8 cellular contexts compared by ENCODE assay signal in genomic region chr7:44634839-44635591, GRCh38. TPM values are rescaled to one million over a fixed set of nuclear protein-coding genes. Genes with fewer than 3 reads are reported as not detected.
DNase-seq lines count a peak whose midpoint lies in the region; ATAC-seq and TF ChIP-seq lines count a peak whose summit lies in the region.

No MANE protein-coding gene starts in this region.

- peaks cover 22% of the 10 kb centered on the region for H3K79me1 ChIP-seq in mesenchymal stem cell (replicated peaks; ENCODE audit: low read length, poor library complexity, severe bottlenecking)

- no peak overlapping the region for H3K27ac ChIP-seq in mesenchymal stem cell (ENCODE audit: low read length, poor library complexity, severe bottlenecking)
- peak overlapping the region; percentile 69 for H3K27ac ChIP-seq in vagina

- TF ChIP-seq CTCF in vagina (IDR thresholded peaks at IDR 0.05): no peak

- no peak for ATAC-seq in activated naive CD4-positive, alpha-beta T cell treated with anti-CD3 and anti-CD28 coated beads, Interleukin-2, amount 50 U/mL, for 72 hours
- ATAC-seq in central memory CD8-positive, alpha-beta T cell (replicated peaks; ENCODE audit: extremely low read depth, poor library complexity, severe bottlenecking): peak; percentile 1

- no peaks in the 10 kb centered on the region for H3K9me3 ChIP-seq in mesenchymal stem cell (ENCODE audit: control insufficient read depth, low read length)
- H3K9me3 ChIP-seq in vagina: no peaks in the 10 kb centered on the region

- H3K27me3 ChIP-seq in mesenchymal stem cell (ENCODE audit: control insufficient read depth in 1 of 2, insufficient read depth in 1 of 2, low read length in 2 of 2) (no peaks in the 10 kb centered on the region), vagina (no peaks in the 10 kb centered on the region)

- peak overlapping the region; percentile 12 for H2BK15ac ChIP-seq in mesenchymal stem cell (ENCODE audit: low read depth, poor library complexity, severe bottlenecking)

- H3K23ac ChIP-seq in mesenchymal stem cell (ENCODE audit: low read length in 2 of 2): no peak overlapping the region

- H2AK5ac ChIP-seq in mesenchymal stem cell (ENCODE audit: low read length, severe bottlenecking): peak overlapping the region; percentile 24

- H3K27me3 Mint-ChIP-seq in central memory CD8-positive, alpha-beta T cell: no peaks in the 10 kb centered on the region

- TF ChIP-seq POLR2A in vagina (IDR thresholded peaks at IDR 0.05): no peak

- H3K36me3 Mint-ChIP-seq in activated naive CD4-positive, alpha-beta T cell treated with anti-CD3 and anti-CD28 coated beads, Interleukin-2, amount 50 U/mL, for 72 hours: peaks cover 3 to 29% of the 10 kb centered on the region in 2 donors
- peaks cover 25% of the 10 kb centered on the region for H3K36me3 Mint-ChIP-seq in central memory CD8-positive, alpha-beta T cell (ENCODE audit: insufficient read depth)

- H3K4me1 ChIP-seq in mesenchymal stem cell (ENCODE audit: control insufficient read depth, insufficient read depth, low read depth, low read length) (peaks cover 31% of the 10 kb centered on the region), vagina (peaks cover 89% of the 10 kb centered on the region)

- H3K4me3 Mint-ChIP-seq in central memory CD8-positive, alpha-beta T cell: peak overlapping the region; percentile 48

- H4K91ac ChIP-seq in mesenchymal stem cell (ENCODE audit: low read length): peak overlapping the region; percentile 91

- no peak overlapping the region for H3K4me3 ChIP-seq in mesenchymal stem cell (ENCODE audit: insufficient read depth in 1 of 2, low read depth in 1 of 2, low read length in 2 of 2)
- no peak overlapping the region for H3K4me3 ChIP-seq in vagina

- H2BK5ac ChIP-seq in mesenchymal stem cell (ENCODE audit: low read depth, low read length, poor library complexity, severe bottlenecking): no peak overlapping the region

- no peak overlapping the region for H2AFZ ChIP-seq in mesenchymal stem cell (ENCODE audit: low read depth, low read length)

- H3K14ac ChIP-seq in mesenchymal stem cell (ENCODE audit: low read length in 2 of 2): peak overlapping the region in 1 of 2 experiments; percentile 49

- H3K9ac ChIP-seq in mesenchymal stem cell (ENCODE audit: low read length): peak overlapping the region; percentile 83

- no peak for DNase-seq in activated naive CD4-positive, alpha-beta T cell treated with anti-CD3 and anti-CD28 coated beads, Interleukin-2, amount 50 U/mL, for 72 hours (ENCODE audit: low spot score in 2 of 2)
- DNase-seq in activated naive CD4-positive, alpha-beta T cell (lab: John Stamatoyannopoulos, UW): no peak
- DNase-seq in central memory CD8-positive, alpha-beta T cell (ENCODE audit: low spot score in 2 of 2): peak in 1 of 2 donors; percentile 44
- DNase-seq in mesenchymal stem cell (no peak), vagina (ENCODE audit: extremely low spot score in 2 of 2) (no peak), NCI-H1105 (lab: John Stamatoyannopoulos, UW) (no peak), NCI-H2171 treated with DMSO at 0.1 percent for 48 hours (lab: John Stamatoyannopoulos, UW) (no peak), NCI-H2107 treated with DMSO at 0.1 percent for 48 hours (lab: John Stamatoyannopoulos, UW; ENCODE audit: unreplicated experiment) (no peak)

- H3K36me3 ChIP-seq in mesenchymal stem cell (ENCODE audit: control insufficient read depth in 1 of 2, insufficient read depth in 2 of 2, low read depth in 1 of 2, low read length in 2 of 2) (peaks cover 4 to 12% of the 10 kb centered on the region in 2 experiments), vagina (peaks cover 0 to 7% of the 10 kb centered on the region in 2 donors)

- H3K4me1 Mint-ChIP-seq in central memory CD8-positive, alpha-beta T cell: peaks cover 84% of the 10 kb centered on the region

- H3K4me2 ChIP-seq in mesenchymal stem cell (ENCODE audit: low read length, poor library complexity, severe bottlenecking): no peak overlapping the region

- peak overlapping the region; percentile 46 for H4K8ac ChIP-seq in mesenchymal stem cell (ENCODE audit: low read length)

- intact Hi-C loops in vagina (cut with DNase I): no loop called here

- peak overlapping the region; percentile 55 to 76 for H3K18ac ChIP-seq in mesenchymal stem cell (ENCODE audit: low read depth in 1 of 2, low read length in 2 of 2)

- 90% methylated on average over 14 of the region's 14 CpGs for WGBS in mesenchymal stem cell

- H2BK12ac ChIP-seq in mesenchymal stem cell (ENCODE audit: low read length in 2 of 2): peak overlapping the region; percentile 64 to 87

- peak overlapping the region; percentile 24 to 40 for H3K4ac ChIP-seq in mesenchymal stem cell (ENCODE audit: low read depth in 1 of 2, low read length in 2 of 2)

- peak overlapping the region; percentile 45 for H2BK120ac ChIP-seq in mesenchymal stem cell (ENCODE audit: low read depth, low read length)

- H3K27ac Mint-ChIP-seq in activated naive CD4-positive, alpha-beta T cell treated with anti-CD3 and anti-CD28 coated beads, Interleukin-2, amount 50 U/mL, for 72 hours: peak overlapping the region; percentile 75 to 91
- peak overlapping the region; percentile 99 for H3K27ac Mint-ChIP-seq in central memory CD8-positive, alpha-beta T cell (ENCODE audit: low read depth)

- no peaks in the 10 kb centered on the region for H3K9me3 Mint-ChIP-seq in activated naive CD4-positive, alpha-beta T cell treated with anti-CD3 and anti-CD28 coated beads, Interleukin-2, amount 50 U/mL, for 72 hours
- H3K9me3 Mint-ChIP-seq in central memory CD8-positive, alpha-beta T cell: peaks cover 5% of the 10 kb centered on the region

RNA-seq across cellular contexts. Expression of gene OGDH, which starts 28.6 kb away (rescaled TPM):
- total RNA-seq in activated naive CD4-positive, alpha-beta T cell treated with anti-CD3 and anti-CD28 coated beads, Interleukin-2, amount 50 U/mL, for 72 hours: 100 to 1,000 TPM in 1 of 2 donors, 10 to 100 TPM in 1; 53.2 to 106 TPM
- polyA plus RNA-seq in mesenchymal stem cell (2013, experiment 1 of 2): 35.1 TPM
- polyA plus RNA-seq in mesenchymal stem cell (2013, experiment 2 of 2): 33.9 TPM
- total RNA-seq in vagina: 80.0 TPM

RNA-seq across cellular contexts. Expression of gene TMED4, which starts 53.0 kb away (rescaled TPM):
- total RNA-seq in activated naive CD4-positive, alpha-beta T cell treated with anti-CD3 and anti-CD28 coated beads, Interleukin-2, amount 50 U/mL, for 72 hours: 100 to 1,000 TPM in 1 of 2 donors, 10 to 100 TPM in 1; 67.1 to 114 TPM
- polyA plus RNA-seq in mesenchymal stem cell (2013, experiment 1 of 2): 52.3 TPM
- polyA plus RNA-seq in mesenchymal stem cell (2013, experiment 2 of 2): 54.0 TPM
- total RNA-seq in vagina: 102 TPM
